20 cellular contexts compared by ENCODE assay signal in the genomic region with DNA sequence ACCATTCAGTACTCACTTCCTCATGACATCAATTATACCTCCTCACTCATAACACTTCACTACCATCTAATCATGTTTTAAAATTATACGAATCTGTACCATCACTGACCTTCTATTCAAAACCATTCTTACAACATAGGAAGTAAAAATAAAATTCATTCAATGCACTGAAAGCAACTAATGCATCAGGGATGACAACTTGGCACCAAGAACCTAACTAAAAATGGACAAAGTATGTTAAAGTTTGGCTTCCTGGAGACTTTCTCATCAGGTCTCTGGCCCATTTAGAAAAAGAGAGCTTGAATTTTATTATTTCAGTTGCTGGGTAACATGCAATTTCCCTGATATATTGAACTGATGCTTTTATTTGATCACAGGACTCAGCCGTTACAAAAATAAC. TPM values are rescaled to one million over a fixed set of nuclear protein-coding genes. Genes with fewer than 3 reads are reported as not detected.
A peak's percentile ranks its signal among the peaks of the same experiment; 100 is the strongest.
DNase-seq lines count a peak whose midpoint lies in the region; ATAC-seq and TF ChIP-seq lines count a peak whose summit lies in the region.
"Had no signal": no experiment of that assay in that cellular context is flagged by ENCODE, and none has a peak within 500 bp of the region (broad histone marks: within the 10 kb centered on the region; RNA-seq: fewer than 3 reads in every experiment).

No MANE protein-coding gene starts in this region.

- peaks cover 8% of the 10 kb centered on the region for H3K27me3 Mint-ChIP-seq in activated CD4-positive, alpha-beta T cell treated with anti-CD3 and anti-CD28 coated beads, Interleukin-2, amount 10 ng/mL, durations not matched to agents 24 days and 14 days
- H3K27me3 Mint-ChIP-seq in activated naive CD8-positive, alpha-beta T cell treated with anti-CD3 and anti-CD28 coated beads, Interleukin-2, amount 50 U/mL, for 24 hours = no peaks in the 10 kb centered on the region
- no peaks in the 10 kb centered on the region for H3K27me3 Mint-ChIP-seq in natural killer cell treated with Interleukin-12 subunit alpha and Interleukin-12 subunit beta and Interleukin-15 and Interleukin-18, amount 100 ng/mL, for 72 hours
- peaks cover 10% of the 10 kb centered on the region for H3K27me3 Mint-ChIP-seq in GM23338 (ENCODE audit: insufficient read depth, low read depth, poor library complexity)

- H3K27ac Mint-ChIP-seq in activated CD4-positive, alpha-beta T cell treated with anti-CD3 and anti-CD28 coated beads, Interleukin-2, amount 10 ng/mL, durations not matched to agents 24 days and 14 days = peak overlapping the region; percentile 46
- no peak overlapping the region for H3K27ac Mint-ChIP-seq in activated naive CD8-positive, alpha-beta T cell treated with anti-CD3 and anti-CD28 coated beads, Interleukin-2, amount 50 U/mL, for 24 hours
- peak overlapping the region; percentile 75 to 76 for H3K27ac Mint-ChIP-seq in natural killer cell treated with Interleukin-12 subunit alpha and Interleukin-12 subunit beta and Interleukin-15 and Interleukin-18, amount 100 ng/mL, for 72 hours
- no peak overlapping the region for H3K27ac Mint-ChIP-seq in GM23338
- H3K27ac Mint-ChIP-seq: brain had no signal

- H3K9me3 ChIP-seq in Loucy (ENCODE audit: insufficient read depth, low read depth, low read length) = no peaks in the 10 kb centered on the region

- H3K9ac ChIP-seq in Loucy (ENCODE audit: low read depth, low read length, poor library complexity, severe bottlenecking) = peak overlapping the region; percentile 53
- H3K9ac ChIP-seq: parathyroid adenoma had no signal

- no peaks in the 10 kb centered on the region for H3K79me2 ChIP-seq in Loucy (ENCODE audit: insufficient read depth, low read length)
- H3K79me2 ChIP-seq in GM23338 (replicated peaks; ENCODE audit: insufficient read depth) = no peaks in the 10 kb centered on the region
- H3K79me2 ChIP-seq: parathyroid adenoma had no signal

- no peak for DNase-seq in activated CD4-positive, alpha-beta T cell treated with anti-CD3 and anti-CD28 coated beads, Interleukin-2, amount 10 ng/mL, durations not matched to agents 24 days and 14 days
- DNase-seq in activated CD4-positive, alpha-beta T cell treated with anti-CD3 and anti-CD28 coated beads for 4 hours = no peak
- DNase-seq in activated naive CD8-positive, alpha-beta T cell treated with anti-CD3 and anti-CD28 coated beads, Interleukin-2, amount 50 U/mL, for 24 hours = no peak
- no peak for DNase-seq in natural killer cell treated with Interleukin-12 subunit alpha and Interleukin-12 subunit beta and Interleukin-15 and Interleukin-18, amount 100 ng/mL, for 72 hours (ENCODE audit: low spot score)
- no peak for DNase-seq in NCI-H774 (lab: John Stamatoyannopoulos, UW)
- DNase-seq in GM23338 (ENCODE audit: low spot score) = no peak
- DNase-seq: BE2C; COR-L47; effector CD8-positive, alpha-beta T cell; GDM1; islet precursor cell; NCI-H2081; right cardiac atrium; Right ventricle myocardium superior; stimulated activated CD4-positive, alpha-beta T cell treated with anti-CD3 and anti-CD28 coated beads, Interleukin-12 subunit alpha, Interleukin-12 subunit beta, amount 100 ng/mL, for 4 hours; trophoblast cell had no signal

- H3K36me3 ChIP-seq in Loucy (ENCODE audit: insufficient read depth, low read length) (no peaks in the 10 kb centered on the region), GM23338 (ENCODE audit: insufficient read depth) (no peaks in the 10 kb centered on the region)
- H3K36me3 ChIP-seq: BE2C had no signal

- H3K4me3 ChIP-seq in Loucy (ENCODE audit: low read length, poor library complexity, severe bottlenecking) (no peak overlapping the region), GM23338 (no peak overlapping the region)

- peaks cover 55% of the 10 kb centered on the region for H3K4me1 ChIP-seq in Loucy (ENCODE audit: insufficient read depth, low read length, poor library complexity, severe bottlenecking)
- no peaks in the 10 kb centered on the region for H3K4me1 ChIP-seq in GM23338 (ENCODE audit: insufficient read depth)
- H3K4me1 ChIP-seq: BE2C, parathyroid adenoma had no signal

- H3K4me2 ChIP-seq in Loucy (ENCODE audit: low read depth, low read length, poor library complexity, severe bottlenecking) = peak overlapping the region; percentile 97
- no peak overlapping the region for H3K4me2 ChIP-seq in GM23338

- peak overlapping the region; percentile 6 for H3K4me3 Mint-ChIP-seq in activated CD4-positive, alpha-beta T cell treated with anti-CD3 and anti-CD28 coated beads, Interleukin-2, amount 10 ng/mL, durations not matched to agents 24 days and 14 days
- H3K4me3 Mint-ChIP-seq in activated naive CD8-positive, alpha-beta T cell treated with anti-CD3 and anti-CD28 coated beads, Interleukin-2, amount 50 U/mL, for 24 hours = peak overlapping the region; percentile 4
- peak overlapping the region; percentile 8 for H3K4me3 Mint-ChIP-seq in natural killer cell treated with Interleukin-12 subunit alpha and Interleukin-12 subunit beta and Interleukin-15 and Interleukin-18, amount 100 ng/mL, for 72 hours
- no peak overlapping the region for H3K4me3 Mint-ChIP-seq in GM23338
- H3K4me3 Mint-ChIP-seq: brain had no signal

- H3F3A ChIP-seq in Loucy (ENCODE audit: low read depth) (no peaks in the 10 kb centered on the region), GM23338 (replicated peaks; ENCODE audit: low read depth) (no peaks in the 10 kb centered on the region)

- no peak overlapping the region for H3K27ac ChIP-seq in GM23338 (ENCODE audit: low read depth)
- H3K27ac ChIP-seq: parathyroid adenoma had no signal

- peaks cover 5% of the 10 kb centered on the region for H3K36me3 Mint-ChIP-seq in activated CD4-positive, alpha-beta T cell treated with anti-CD3 and anti-CD28 coated beads, Interleukin-2, amount 10 ng/mL, durations not matched to agents 24 days and 14 days (ENCODE audit: low read depth)
- no peaks in the 10 kb centered on the region for H3K36me3 Mint-ChIP-seq in activated naive CD8-positive, alpha-beta T cell treated with anti-CD3 and anti-CD28 coated beads, Interleukin-2, amount 50 U/mL, for 24 hours (ENCODE audit: low read depth)
- no peaks in the 10 kb centered on the region for H3K36me3 Mint-ChIP-seq in natural killer cell treated with Interleukin-12 subunit alpha and Interleukin-12 subunit beta and Interleukin-15 and Interleukin-18, amount 100 ng/mL, for 72 hours
- H3K36me3 Mint-ChIP-seq in GM23338 (ENCODE audit: low read depth) = no peaks in the 10 kb centered on the region
- H3K36me3 Mint-ChIP-seq: brain had no signal

- H4K20me1 ChIP-seq in Loucy (ENCODE audit: insufficient read depth, low read length, poor library complexity, severe bottlenecking) (no peaks in the 10 kb centered on the region), GM23338 (replicated peaks; ENCODE audit: insufficient read depth) (no peaks in the 10 kb centered on the region)

- TF ChIP-seq CTCF in Loucy (conservative IDR thresholded peaks at IDR 0.05; ENCODE audit: low read length) (no peak), GM23338 (conservative IDR thresholded peaks at IDR 0.05; ENCODE audit: low read depth in 2 of 2) (no peak)

- ATAC-seq in activated naive CD8-positive, alpha-beta T cell treated with anti-CD3 and anti-CD28 coated beads, Interleukin-2, amount 50 U/mL, for 24 hours = no peak
- ATAC-seq in natural killer cell treated with Interleukin-12 subunit alpha and Interleukin-12 subunit beta and Interleukin-15 and Interleukin-18, amount 100 ng/mL, for 72 hours = no peak
- ATAC-seq in GM21528 (IDR thresholded peaks at IDR 0.05; ENCODE audit: low FRiP score, unreplicated experiment) (no peak), GM23338 (no peak)
- ATAC-seq: right cardiac atrium had no signal

- H3K9me2 ChIP-seq in Loucy (replicated peaks; ENCODE audit: low read depth, low read length) (no peaks in the 10 kb centered on the region), GM23338 (ENCODE audit: insufficient read depth) (no peaks in the 10 kb centered on the region; the same call in 1 of the 2 replicates)

- H2AFZ ChIP-seq in Loucy (ENCODE audit: low read length) (no peak overlapping the region), GM23338 (no peak overlapping the region)
- H2AFZ ChIP-seq: parathyroid adenoma had no signal

- peaks cover 7% of the 10 kb centered on the region for H3K9me3 Mint-ChIP-seq in activated CD4-positive, alpha-beta T cell treated with anti-CD3 and anti-CD28 coated beads, Interleukin-2, amount 10 ng/mL, durations not matched to agents 24 days and 14 days
- H3K9me3 Mint-ChIP-seq in activated naive CD8-positive, alpha-beta T cell treated with anti-CD3 and anti-CD28 coated beads, Interleukin-2, amount 50 U/mL, for 24 hours = no peaks in the 10 kb centered on the region
- no peaks in the 10 kb centered on the region for H3K9me3 Mint-ChIP-seq in natural killer cell treated with Interleukin-12 subunit alpha and Interleukin-12 subunit beta and Interleukin-15 and Interleukin-18, amount 100 ng/mL, for 72 hours
- no peaks in the 10 kb centered on the region for H3K9me3 Mint-ChIP-seq in GM23338
- H3K9me3 Mint-ChIP-seq: brain had no signal

- H3K27me3 ChIP-seq in Loucy (ENCODE audit: insufficient read depth, low read length, poor library complexity, severe bottlenecking) (no peaks in the 10 kb centered on the region), GM23338 (ENCODE audit: insufficient read depth) (peaks cover 16% of the 10 kb centered on the region)

- intact Hi-C loops in activated CD4-positive, alpha-beta T cell treated with anti-CD3 and anti-CD28 coated beads, Interleukin-2, amount 10 ng/mL, durations not matched to agents 24 days and 14 days (cut with micrococcal nuclease) = no loop called here

- H3K4me1 Mint-ChIP-seq in activated CD4-positive, alpha-beta T cell treated with anti-CD3 and anti-CD28 coated beads, Interleukin-2, amount 10 ng/mL, durations not matched to agents 24 days and 14 days = peaks cover 30% of the 10 kb centered on the region
- peaks cover 39% of the 10 kb centered on the region for H3K4me1 Mint-ChIP-seq in activated naive CD8-positive, alpha-beta T cell treated with anti-CD3 and anti-CD28 coated beads, Interleukin-2, amount 50 U/mL, for 24 hours
- peaks cover 34 to 41% of the 10 kb centered on the region in 2 donors for H3K4me1 Mint-ChIP-seq in natural killer cell treated with Interleukin-12 subunit alpha and Interleukin-12 subunit beta and Interleukin-15 and Interleukin-18, amount 100 ng/mL, for 72 hours (ENCODE audit: low read depth in 2 of 2)
- no peaks in the 10 kb centered on the region; the same call in 2 of the 3 replicates for H3K4me1 Mint-ChIP-seq in GM23338

TF ChIP-seq in GM23338, 12 proteins besides CTCF, POLR2A, EP300 and RAD21 (continues in another document):
- no peak for TF ChIP-seq POLR2AphosphoS5 (IDR thresholded peaks at IDR 0.05; ENCODE audit: low read depth)

RNA-seq across cellular contexts. Expression of a gene that starts 17.0 kb away (rescaled TPM):
- 0.21 and 0.23 TPM in 2 replicates for total RNA-seq in activated CD4-positive, alpha-beta T cell treated with anti-CD3 and anti-CD28 coated beads, Interleukin-2, amount 10 ng/mL, durations not matched to agents 24 days and 14 days
- total RNA-seq in natural killer cell treated with Interleukin-12 subunit alpha and Interleukin-12 subunit beta and Interleukin-15 and Interleukin-18, amount 100 ng/mL, for 72 hours = under 1 TPM; 0.12 to 0.22 TPM
- 0.47 and 0.87 TPM in 2 replicates for total RNA-seq in GM23338 (2014; rRNA removed; shearing (Covaris generic))
- polyA plus RNA-seq in GM23338 (2016; fragmentation: Nextera tagmentation; extraction: Ambion mirVana) = 0.37 and 0.57 TPM in 2 replicates

Comparison
In these comparisons a context has a peak if more than half of its experiments do, and no peak if none do; other contexts are left out.
1. H3K27ac Mint-ChIP-seq: peak in activated CD4-positive, alpha-beta T cell treated with anti-CD3 and anti-CD28 coated beads, Interleukin-2, amount 10 ng/mL, durations not matched to agents 24 days and 14 days (single experiment) and natural killer cell treated with Interleukin-12 subunit alpha and Interleukin-12 subunit beta and Interleukin-15 and Interleukin-18, amount 100 ng/mL, for 72 hours (2 of 2); none in activated naive CD8-positive, alpha-beta T cell treated with anti-CD3 and anti-CD28 coated beads, Interleukin-2, amount 50 U/mL, for 24 hours (single experiment) and GM23338 (single experiment).